29 cellular contexts compared by ENCODE assay signal in the genomic region with DNA sequence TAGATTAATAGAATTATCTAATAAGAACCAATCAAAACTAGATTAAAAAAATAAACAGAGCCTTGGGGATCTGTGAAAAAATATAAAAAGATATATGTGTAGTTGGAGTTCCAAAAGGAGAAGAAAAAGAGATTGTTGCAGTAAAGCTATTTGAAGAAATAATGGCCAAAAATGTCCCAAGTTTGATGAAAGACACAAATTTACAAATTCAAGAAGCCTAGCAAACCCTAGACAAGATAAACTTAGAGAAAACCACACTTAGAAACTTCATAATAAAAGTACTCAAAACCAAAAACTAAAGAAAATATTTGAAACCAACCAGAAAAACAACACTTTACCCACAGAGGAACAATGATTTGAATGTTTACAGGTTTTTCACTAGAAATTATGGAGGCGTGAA.
DNase-seq lines count a peak whose midpoint lies in the region; ATAC-seq, FAIRE-seq and TF ChIP-seq lines count a peak whose summit lies in the region.
"Had no signal": no experiment of that assay in that cellular context is flagged by ENCODE, and none has a peak within 500 bp of the region (broad histone marks: within the 10 kb centered on the region; RNA-seq: fewer than 3 reads in every experiment).

No MANE protein-coding gene starts in this region.

- H3K36me3 ChIP-seq in HEK293 (ENCODE audit: control insufficient read depth in 2 of 2, insufficient read depth in 1 of 2, low read length in 2 of 2) = no peaks in the 10 kb centered on the region
- H3K36me3 ChIP-seq: BE2C; BLaER1; BLaER1 treated with 17β-estradiol and CSF1 and Interleukin-3, amounts not matched to agents 10 nM and 100 nM had no signal

- POLR2A ChIA-PET in HEK293 (lab: Yijun Ruan, JAX) = no interaction called here

- H3K4me1 ChIP-seq in HEK293 (ENCODE audit: control insufficient read depth, insufficient read depth, low read length) = no peaks in the 10 kb centered on the region
- H3K4me1 ChIP-seq: A549, BE2C had no signal

- CTCF ChIA-PET in HEK293 (lab: Yijun Ruan, JAX) = no interaction called here

- DNase-seq in GOT3 (lab: John Stamatoyannopoulos, UW) = no peak
- DNase-seq: 8988T; ACHN; AML-193; BE2C; C1 segment of cervical spinal cord; Caco-2; Calu3; CD4-positive, alpha-beta memory T cell; CD4-positive, alpha-beta T cell; CD4-positive, CD25-positive, alpha-beta regulatory T cell; CD8-positive, alpha-beta memory T cell; CD8-positive, alpha-beta T cell; COR-L47; DMS 273 treated with DMSO at 0.1 percent for 48 hours; DMS153; DMS53; DMS79; DMS79 treated with DMSO at 0.1 percent for 48 hours; DND-41; EL had no signal

- peak; percentile 19 for FAIRE-seq in G401.6 (lab: Jason Lieb, UNC)
- FAIRE-seq: D721Med had no signal

- H3K9me3 ChIP-seq in HEK293 (ENCODE audit: control insufficient read depth, insufficient read depth, low read depth, low read length) = no peaks in the 10 kb centered on the region
- H3K9me3 ChIP-seq: BE2C had no signal

- no peak for TF ChIP-seq CTCF in HEK293 (tag by site-specific recombination; IDR thresholded peaks at IDR 0.05)

- no peak overlapping the region for H3K27ac ChIP-seq in HEK293 (ENCODE audit: extremely low read depth, low read depth, low read length)
- H3K27ac ChIP-seq: A549; BLaER1; BLaER1 treated with 17β-estradiol and CSF1 and Interleukin-3, amounts not matched to agents 10 nM and 100 nM; C4-2B had no signal

- ATAC-seq in GM18867 (IDR thresholded peaks at IDR 0.05; ENCODE audit: unreplicated experiment) = no peak
- ATAC-seq: A549; CD8-positive, alpha-beta T cell had no signal

- H3K4me3 ChIP-seq in HEK293 (ENCODE audit: low read depth, low read length) = no peak overlapping the region
- H3K4me3 ChIP-seq: A549; BLaER1; BLaER1 treated with 17β-estradiol and CSF1 and Interleukin-3, amounts not matched to agents 10 nM and 100 nM had no signal

TF ChIP-seq in HEK293, 187 proteins besides CTCF, POLR2A, EP300 and RAD21:
- no peak for TF ChIP-seq ZNF157 (tag by site-specific recombination; IDR thresholded peaks at IDR 0.05)
- peak; percentile 97 for TF ChIP-seq ZNF558 (tag by site-specific recombination; IDR thresholded peaks at IDR 0.05)
- TF ChIP-seq, protein P1, sequence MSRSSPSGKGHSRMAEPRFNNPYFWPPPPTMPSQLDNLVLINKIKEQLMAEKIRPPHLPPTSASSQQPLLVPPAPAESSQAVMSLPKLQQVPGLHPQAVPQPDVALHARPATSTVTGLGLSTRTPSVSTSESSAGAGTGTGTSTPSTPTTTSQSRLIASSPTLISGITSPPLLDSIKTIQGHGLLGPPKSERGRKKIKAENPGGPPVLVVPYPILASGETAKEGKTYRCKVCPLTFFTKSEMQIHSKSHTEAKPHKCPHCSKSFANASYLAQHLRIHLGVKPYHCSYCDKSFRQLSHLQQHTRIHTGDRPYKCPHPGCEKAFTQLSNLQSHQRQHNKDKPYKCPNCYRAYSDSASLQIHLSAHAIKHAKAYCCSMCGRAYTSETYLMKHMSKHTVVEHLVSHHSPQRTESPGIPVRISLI (tag by site-specific recombination; IDR thresholded peaks at IDR 0.05) = no peak
- no peak for TF ChIP-seq ZFHX2 (tag by site-specific recombination; conservative IDR thresholded peaks at IDR 0.05)
- TF ChIP-seq, protein P2, sequence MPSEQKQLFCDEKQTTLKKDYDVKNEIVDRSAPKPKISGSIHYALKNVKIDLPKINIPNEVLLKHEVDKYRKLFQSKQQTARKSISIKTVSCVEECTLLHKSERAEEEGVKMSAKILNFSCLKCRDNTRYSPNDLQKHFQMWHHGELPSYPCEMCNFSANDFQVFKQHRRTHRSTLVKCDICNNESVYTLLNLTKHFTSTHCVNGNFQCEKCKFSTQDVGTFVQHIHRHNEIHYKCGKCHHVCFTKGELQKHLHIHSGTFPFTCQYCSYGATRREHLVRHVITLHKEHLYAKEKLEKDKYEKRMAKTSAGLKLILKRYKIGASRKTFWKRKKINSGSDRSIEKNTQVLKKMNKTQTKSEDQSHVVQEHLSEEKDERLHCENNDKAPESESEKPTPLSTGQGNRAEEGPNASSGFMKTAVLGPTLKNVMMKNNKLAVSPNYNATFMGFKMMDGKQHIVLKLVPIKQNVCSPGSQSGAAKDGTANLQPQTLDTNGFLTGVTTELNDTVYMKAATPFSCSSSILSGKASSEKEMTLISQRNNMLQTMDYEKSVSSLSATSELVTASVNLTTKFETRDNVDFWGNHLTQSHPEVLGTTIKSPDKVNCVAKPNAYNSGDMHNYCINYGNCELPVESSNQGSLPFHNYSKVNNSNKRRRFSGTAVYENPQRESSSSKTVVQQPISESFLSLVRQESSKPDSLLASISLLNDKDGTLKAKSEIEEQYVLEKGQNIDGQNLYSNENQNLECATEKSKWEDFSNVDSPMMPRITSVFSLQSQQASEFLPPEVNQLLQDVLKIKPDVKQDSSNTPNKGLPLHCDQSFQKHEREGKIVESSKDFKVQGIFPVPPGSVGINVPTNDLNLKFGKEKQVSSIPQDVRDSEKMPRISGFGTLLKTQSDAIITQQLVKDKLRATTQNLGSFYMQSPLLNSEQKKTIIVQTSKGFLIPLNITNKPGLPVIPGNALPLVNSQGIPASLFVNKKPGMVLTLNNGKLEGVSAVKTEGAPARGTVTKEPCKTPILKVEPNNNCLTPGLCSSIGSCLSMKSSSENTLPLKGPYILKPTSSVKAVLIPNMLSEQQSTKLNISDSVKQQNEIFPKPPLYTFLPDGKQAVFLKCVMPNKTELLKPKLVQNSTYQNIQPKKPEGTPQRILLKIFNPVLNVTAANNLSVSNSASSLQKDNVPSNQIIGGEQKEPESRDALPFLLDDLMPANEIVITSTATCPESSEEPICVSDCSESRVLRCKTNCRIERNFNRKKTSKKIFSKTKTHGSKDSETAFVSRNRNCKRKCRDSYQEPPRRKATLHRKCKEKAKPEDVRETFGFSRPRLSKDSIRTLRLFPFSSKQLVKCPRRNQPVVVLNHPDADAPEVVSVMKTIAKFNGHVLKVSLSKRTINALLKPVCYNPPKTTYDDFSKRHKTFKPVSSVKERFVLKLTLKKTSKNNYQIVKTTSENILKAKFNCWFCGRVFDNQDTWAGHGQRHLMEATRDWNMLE (tag by site-specific recombination; conservative IDR thresholded peaks at IDR 0.05; ENCODE audit: low read depth) = no peak
TF ChIP-seq in HEK293: peak in this region for 1.
